In genomic region chr1:61081637-61082335, GRCh38 we compare ENCODE assay signal across 9 cellular contexts. TPM values are rescaled to one million over a fixed set of nuclear protein-coding genes. Genes with fewer than 3 reads are reported as not detected.
DNase-seq lines count a peak whose midpoint lies in the region; ATAC-seq, FAIRE-seq and TF ChIP-seq lines count a peak whose summit lies in the region.
"Had no signal": no experiment of that assay in that cellular context is flagged by ENCODE, and none has a peak within 500 bp of the region (broad histone marks: within the 10 kb centered on the region; RNA-seq: fewer than 3 reads in every experiment).

No MANE protein-coding gene starts in this region.

- H3K27ac ChIP-seq in Peyer's patch, result peak overlapping the region; percentile 74 to 93 (median 84)
- H3K27ac ChIP-seq in gastroesophageal sphincter, result peak overlapping the region; percentile 90 to 97 (median 96)
- H3K27ac ChIP-seq in neutrophil, result no peak overlapping the region

- no peak for TF ChIP-seq POLR2A in Peyer's patch (IDR thresholded peaks at IDR 0.05)
- no peak for TF ChIP-seq POLR2A in gastroesophageal sphincter (IDR thresholded peaks at IDR 0.05)

- WGBS in gastroesophageal sphincter (ENCODE audit: low coverage in 1 of 2), 2 donors, result 0 to 1% methylated on average over 4 to 20 of the region's 47 CpGs

- peak; percentile 69 for FAIRE-seq in urothelium cell line (lab: Jason Lieb, UNC)
- FAIRE-seq: islet of Langerhans had no signal

- DNase-seq in HK-2 (ENCODE audit: unreplicated experiment) (peak; percentile 16), Peyer's patch (peak; percentile 45 to 73 (median 72)), urothelium cell line (ENCODE audit: low spot score) (peak; percentile 52), Ammon's horn (ENCODE audit: low spot score) (no peak)
- peak; percentile 73 for DNase-seq in activated naive CD4-positive, alpha-beta T cell treated with Interleukin-2 at 50 U/mL for 16 hours

- peak; percentile 6 for ATAC-seq in gastroesophageal sphincter
- ATAC-seq in GM18867 (IDR thresholded peaks at IDR 0.05; ENCODE audit: unreplicated experiment), result no peak

- H3K36me3 ChIP-seq in Peyer's patch (no peaks in the 10 kb centered on the region), gastroesophageal sphincter (no peaks in the 10 kb centered on the region), neutrophil (no peaks in the 10 kb centered on the region)

- TF ChIP-seq CTCF in Peyer's patch (IDR thresholded peaks at IDR 0.05) (no peak), gastroesophageal sphincter (IDR thresholded peaks at IDR 0.05) (no peak), neutrophil (IDR thresholded peaks at IDR 0.05) (no peak)

- TF ChIP-seq EP300 in gastroesophageal sphincter (IDR thresholded peaks at IDR 0.05), result no peak

- peak overlapping the region; percentile 66 to 96 (median 76) for H3K4me3 ChIP-seq in Peyer's patch
- peak overlapping the region; percentile 86 to 99 for H3K4me3 ChIP-seq in gastroesophageal sphincter
- H3K4me3 ChIP-seq in neutrophil (ENCODE audit: low read depth in 1 of 2, low read length in 1 of 2), result peak overlapping the region; percentile 8 to 59

- H3K27me3 ChIP-seq in Peyer's patch (no peaks in the 10 kb centered on the region), gastroesophageal sphincter (no peaks in the 10 kb centered on the region), neutrophil (peaks cover 79% of the 10 kb centered on the region)

- H3K4me1 ChIP-seq in Peyer's patch, result peaks cover 0 to 51% (median 6%) of the 10 kb centered on the region in 4 donors
- H3K4me1 ChIP-seq in gastroesophageal sphincter, result peaks cover 19 to 59% (median 23%) of the 10 kb centered on the region in 3 donors
- peaks cover 42 to 46% of the 10 kb centered on the region in 2 experiments for H3K4me1 ChIP-seq in neutrophil (ENCODE audit: control insufficient read depth in 1 of 2, insufficient read depth in 1 of 2, low read depth in 1 of 2, low read length in 1 of 2)

- no peaks in the 10 kb centered on the region for H3K9me3 ChIP-seq in Peyer's patch
- H3K9me3 ChIP-seq in gastroesophageal sphincter, result no peaks in the 10 kb centered on the region
- H3K9me3 ChIP-seq in neutrophil, result no peaks in the 10 kb centered on the region

RNA-seq across cellular contexts. Expression of gene NFIA, which starts 0.6 kb away (rescaled TPM):
- total RNA-seq in Peyer's patch, result 100 to 1,000 TPM in 1 of 4 donors, 10 to 100 TPM in 3; 32.0 to 160 (median 32.9) TPM
- total RNA-seq in gastroesophageal sphincter, result 100 to 1,000 TPM; 123 to 205 (median 149) TPM

Comparison
In these comparisons a context has a peak if more than half of its experiments do, and no peak if none do; other contexts are left out.
1. H3K4me3 ChIP-seq: peak in every context shown above with its lines; median percentile 92 in gastroesophageal sphincter; 76 in Peyer's patch; 34 in neutrophil.